Comparison of ENCODE assay signal across 8 cellular contexts in genomic region chr2:98087447-98088065, GRCh38. TPM values are rescaled to one million over a fixed set of nuclear protein-coding genes. Genes with fewer than 3 reads are reported as not detected.
A peak's percentile ranks its signal among the peaks of the same experiment; 100 is the strongest.
DNase-seq lines count a peak whose midpoint lies in the region; ATAC-seq and TF ChIP-seq lines count a peak whose summit lies in the region.

No MANE protein-coding gene starts in this region.

- H3K9me3 Mint-ChIP-seq in IgD-negative memory B cell: no peaks in the 10 kb centered on the region
- no peaks in the 10 kb centered on the region for H3K9me3 Mint-ChIP-seq in natural killer cell

- POLR2A ChIA-PET in RWPE1 (lab: Yijun Ruan, JAX; ENCODE audit: low non-redundant PET): no interaction called here

- H3K4me3 Mint-ChIP-seq in IgD-negative memory B cell (peak overlapping the region; percentile 79 to 92 (median 88)), natural killer cell (peak overlapping the region; percentile 62)

- peaks cover 9% of the 10 kb centered on the region for H3K27me3 Mint-ChIP-seq in IgD-negative memory B cell
- H3K27me3 Mint-ChIP-seq in natural killer cell (ENCODE audit: low read depth in 2 of 2): peaks cover 39 to 55% of the 10 kb centered on the region in 2 donors

- H3K9ac ChIP-seq in BLaER1 (no peak overlapping the region), colonic mucosa (ENCODE audit: low read depth in 2 of 2, low read length in 2 of 2) (peak overlapping the region; percentile 72 to 89)

- H3K27ac Mint-ChIP-seq in IgD-negative memory B cell: peak overlapping the region; percentile 68 to 94 (median 80)
- no peak overlapping the region for H3K27ac Mint-ChIP-seq in natural killer cell

- no peaks in the 10 kb centered on the region for H3K9me3 ChIP-seq in BLaER1
- H3K9me3 ChIP-seq in colonic mucosa: no peaks in the 10 kb centered on the region

- H3K4me1 ChIP-seq in BLaER1 (peaks cover 29% of the 10 kb centered on the region), colonic mucosa (peaks cover 11% of the 10 kb centered on the region)

- TF ChIP-seq CTCF in colonic mucosa (IDR thresholded peaks at IDR 0.05) (no peak), natural killer cell (IDR thresholded peaks at IDR 0.05) (no peak), RWPE1 (conservative IDR thresholded peaks at IDR 0.05; ENCODE audit: low read depth) (no peak)

- H3K27ac ChIP-seq in BLaER1 (no peak overlapping the region), colonic mucosa (peak overlapping the region; percentile 70), RWPE1 (no peak overlapping the region)

- DNase-seq in colonic mucosa (no peak), natural killer cell (no peak), RWPE1 (ENCODE audit: low spot score) (no peak), NCI-H1930 (lab: John Stamatoyannopoulos, UW) (no peak), midbrain (lab: John Stamatoyannopoulos, UW) (no peak)
- no peak for DNase-seq in activated effector memory CD4-positive, alpha-beta T cell treated with Interleukin-2 at 50 U/mL for 16 hours

- intact Hi-C loops in colonic mucosa (cut with DNase I) (no loop called here), natural killer cell (cut with micrococcal nuclease) (no loop called here)

- H3K4me3 ChIP-seq in BLaER1 (peak overlapping the region; percentile 66), colonic mucosa (peak overlapping the region; percentile 62)

- no peaks in the 10 kb centered on the region for H3K36me3 Mint-ChIP-seq in IgD-negative memory B cell
- no peaks in the 10 kb centered on the region for H3K36me3 Mint-ChIP-seq in natural killer cell

- CTCF ChIA-PET in RWPE1 (lab: Yijun Ruan, JAX): interaction anchor here (0.5 kb wide), 1 partner anchor 1914 kb away, joined by 3 read pairs; no protein-coding TSS in a partner anchor

- H3K27me3 ChIP-seq in BLaER1 (peaks cover 11% of the 10 kb centered on the region; the same call in 1 of the 2 replicates), colonic mucosa (no peaks in the 10 kb centered on the region)

- no peaks in the 10 kb centered on the region for H4K20me1 ChIP-seq in BLaER1

- H3K36me3 ChIP-seq in BLaER1 (no peaks in the 10 kb centered on the region), colonic mucosa (no peaks in the 10 kb centered on the region)

- H3K4me1 Mint-ChIP-seq in IgD-negative memory B cell (peaks cover 18 to 29% (median 23%) of the 10 kb centered on the region in 3 donors), natural killer cell (peaks cover 16 to 17% of the 10 kb centered on the region in 2 donors)

- ATAC-seq in natural killer cell: no peak

- peak overlapping the region; percentile 93 for H3K4me2 ChIP-seq in BLaER1

RNA-seq across cellular contexts. Expression of gene VWA3B, which starts 0.6 kb away (rescaled TPM):
- not detected for polyA plus RNA-seq in IgD-negative memory B cell
- total RNA-seq in colonic mucosa (1 to 10 TPM; 1.8 to 3.2 TPM), natural killer cell (not detected)

Comparison
In these comparisons a context has a peak if more than half of its experiments do, and no peak if none do; other contexts are left out.
1. H3K27ac Mint-ChIP-seq: peak in IgD-negative memory B cell (3 of 3); none in natural killer cell (0 of 2).